11 cellular contexts compared by ENCODE assay signal in the genomic region with DNA sequence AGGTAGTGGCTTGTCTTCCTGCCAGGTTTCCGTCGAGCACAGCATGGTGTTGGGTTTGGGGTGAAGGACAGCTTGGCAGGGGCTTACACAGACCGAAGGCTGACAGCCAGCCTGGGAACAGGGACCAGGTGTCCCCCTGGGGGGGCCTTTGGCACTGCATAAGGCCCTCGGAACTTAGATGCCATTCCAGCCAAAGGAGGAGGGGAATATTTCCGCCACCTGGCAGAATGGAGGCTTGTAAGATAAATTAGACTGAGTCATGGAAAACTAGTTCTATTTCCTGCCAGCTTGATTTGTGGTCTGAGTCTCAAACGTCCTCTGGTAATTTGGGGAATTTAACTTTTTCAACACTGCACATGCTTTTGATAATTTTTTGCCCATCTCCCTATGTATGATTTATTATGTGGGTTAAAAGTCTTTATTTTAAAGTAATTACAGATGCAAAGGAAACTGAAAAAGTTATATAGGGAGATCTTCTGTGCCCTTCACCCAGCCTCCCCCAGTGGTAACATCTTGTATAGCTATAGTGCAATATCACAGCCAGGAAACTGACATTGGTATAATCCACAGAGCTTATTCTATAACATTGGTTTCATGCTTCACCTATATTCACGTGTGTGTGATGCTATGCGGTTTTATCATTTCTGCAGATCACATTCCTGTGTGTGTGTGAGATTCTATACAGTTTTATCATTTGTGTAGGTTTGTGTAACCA. TPM values are rescaled to one million over a fixed set of nuclear protein-coding genes. Genes with fewer than 3 reads are reported as not detected.
DNase-seq lines count a peak whose midpoint lies in the region; ATAC-seq and TF ChIP-seq lines count a peak whose summit lies in the region.
"Had no signal": no experiment of that assay in that cellular context is flagged by ENCODE, and none has a peak within 500 bp of the region (broad histone marks: within the 10 kb centered on the region; RNA-seq: fewer than 3 reads in every experiment).

No MANE protein-coding gene starts in this region.

- no peaks in the 10 kb centered on the region for H3K36me3 ChIP-seq in fibroblast of lung (ENCODE audit: control insufficient read depth, insufficient read depth, low read length)
- no peaks in the 10 kb centered on the region for H3K36me3 ChIP-seq in stomach smooth muscle (ENCODE audit: control insufficient read depth in 2 of 2, insufficient read depth in 2 of 2, low read length in 2 of 2)
- H3K36me3 ChIP-seq in esophagus muscularis mucosa, result no peaks in the 10 kb centered on the region

- peaks cover 3% of the 10 kb centered on the region for H3K27me3 ChIP-seq in fibroblast of lung (ENCODE audit: control insufficient read depth, insufficient read depth, low read length)
- H3K27me3 ChIP-seq in stomach smooth muscle (ENCODE audit: control insufficient read depth in 1 of 2, insufficient read depth in 2 of 2, low read length in 2 of 2), result no peaks in the 10 kb centered on the region
- no peaks in the 10 kb centered on the region for H3K27me3 ChIP-seq in esophagus muscularis mucosa

- H3K79me2 ChIP-seq in fibroblast of lung (ENCODE audit: control insufficient read depth, insufficient read depth, low read length), result no peaks in the 10 kb centered on the region

- POLR2A ChIA-PET in RWPE1 (lab: Yijun Ruan, JAX; ENCODE audit: low non-redundant PET) (interaction anchor here (0.7 kb wide), 1 partner anchor 173 kb away, joined by 4 read pairs; no protein-coding TSS in a partner anchor), HEK293T (lab: Yijun Ruan, JAX) (interaction anchor here (0.5 kb wide), 1 partner anchor 14 kb away, joined by 4 read pairs; no protein-coding TSS in a partner anchor)

- no peak overlapping the region for H3K4me2 ChIP-seq in fibroblast of lung (ENCODE audit: extremely low read depth, insufficient read depth, low read length)
- H3K4me2 ChIP-seq: A549 had no signal

- H3K9me3 ChIP-seq in fibroblast of lung (ENCODE audit: control insufficient read depth, insufficient read depth, low read depth, low read length) (no peaks in the 10 kb centered on the region), stomach smooth muscle (ENCODE audit: control insufficient read depth in 2 of 2, low read length in 2 of 2) (no peaks in the 10 kb centered on the region), esophagus muscularis mucosa (no peaks in the 10 kb centered on the region)
- H3K9me3 ChIP-seq: A549 had no signal

- H3K4me3 ChIP-seq in fibroblast of lung (replicated peaks in 1 of 4; ENCODE audit: control extremely low read depth in 1 of 4, insufficient read depth in 1 of 4, low read depth in 3 of 4, low read length in 4 of 4) (no peak overlapping the region), stomach smooth muscle (ENCODE audit: low read length in 2 of 2) (no peak overlapping the region), esophagus muscularis mucosa (no peak overlapping the region)
- H3K4me3 ChIP-seq: A549 had no signal

- no peak for TF ChIP-seq POLR2A in esophagus muscularis mucosa (IDR thresholded peaks at IDR 0.05; ENCODE audit: low read depth)

- intact Hi-C loops in esophagus muscularis mucosa (cut with DNase I), result no loop called here

- H3K27ac ChIP-seq in RWPE1 (peak overlapping the region; percentile 32; the same call in 1 of the 2 replicates), fibroblast of lung (ENCODE audit: insufficient read depth, low read length) (no peak overlapping the region), stomach smooth muscle (ENCODE audit: low read length) (peak overlapping the region; percentile 37), esophagus muscularis mucosa (replicated peaks in 1 of 4) (no peak overlapping the region)
- H3K27ac ChIP-seq: A549 had no signal

- no peaks in the 10 kb centered on the region for H3K4me1 ChIP-seq in fibroblast of lung (ENCODE audit: control insufficient read depth, extremely low read depth, insufficient read depth, low read length)
- H3K4me1 ChIP-seq in stomach smooth muscle (ENCODE audit: control insufficient read depth, insufficient read depth, low read length), result peaks cover 33% of the 10 kb centered on the region
- H3K4me1 ChIP-seq in esophagus muscularis mucosa, result peaks cover 0 to 10% (median 8%) of the 10 kb centered on the region in 4 donors
- H3K4me1 ChIP-seq: A549 had no signal

- no peak for TF ChIP-seq CTCF in RWPE1 (conservative IDR thresholded peaks at IDR 0.05; ENCODE audit: low read depth)
- TF ChIP-seq CTCF in fibroblast of lung (conservative IDR thresholded peaks at IDR 0.05 in 1 of 2, IDR thresholded peaks at IDR 0.05 in 1 of 2; ENCODE audit: low read depth in 1 of 2, low read length in 2 of 2), result no peak
- no peak for TF ChIP-seq CTCF in esophagus muscularis mucosa (IDR thresholded peaks at IDR 0.05)

- CTCF ChIA-PET in RWPE1 (lab: Yijun Ruan, JAX) (interaction anchor here (0.5 kb wide), 1 partner anchor 820 kb away, joined by 4 read pairs; no protein-coding TSS in a partner anchor), HEK293T (lab: Yijun Ruan, JAX) (interaction anchor here (0.7 to 1.0 kb wide), 3 partner anchors 11 to 553 kb away, joined by 3 to 4 read pairs (median 3); a partner anchor contains a TSS)

- no peak overlapping the region for H2AFZ ChIP-seq in fibroblast of lung (ENCODE audit: low read length)

- DNase-seq in NOMO-1 treated with DMSO at 0.1 percent for 48 hours (lab: John Stamatoyannopoulos, UW; ENCODE audit: unreplicated experiment) (peak; percentile 26), NOMO-1 treated with dmso at 0.1 percent for 144 hours (lab: John Stamatoyannopoulos, UW; ENCODE audit: unreplicated experiment) (no peak), RWPE1 (ENCODE audit: low spot score) (peak; percentile 28), fibroblast of lung (ENCODE audit: low read depth in 2 of 2) (peak; percentile 42 to 94), esophagus muscularis mucosa (ENCODE audit: extremely low spot score) (no peak), HEK293T (ENCODE audit: extremely low spot score) (no peak)
- DNase-seq: small intestine, T-helper 1 cell had no signal

- WGBS in esophagus muscularis mucosa, result 26% methylated on average over 8 of the region's 8 CpGs

- no peak for TF ChIP-seq EP300 in esophagus muscularis mucosa (IDR thresholded peaks at IDR 0.05)

- H3K9ac ChIP-seq in fibroblast of lung (ENCODE audit: insufficient read depth, low read length) (no peak overlapping the region), stomach smooth muscle (ENCODE audit: low read length in 2 of 2) (no peak overlapping the region)

- no peak for ATAC-seq in GM18511 (IDR thresholded peaks at IDR 0.05; ENCODE audit: unreplicated experiment)
- ATAC-seq: A549 had no signal

- no peaks in the 10 kb centered on the region for H4K20me1 ChIP-seq in fibroblast of lung (ENCODE audit: control insufficient read depth, extremely low read depth, insufficient read depth, low read length)

TF ChIP-seq in HEK293T, 16 proteins besides CTCF, POLR2A, EP300 and RAD21:
- TF ChIP-seq FOXM1 (IDR thresholded peaks at IDR 0.05; ENCODE audit: borderline replicate concordance) (no peak), SP1 (IDR thresholded peaks at IDR 0.05) (no peak), BHLHE40 (IDR thresholded peaks at IDR 0.05; ENCODE audit: borderline replicate concordance) (no peak), FOXK2 (IDR thresholded peaks at IDR 0.05) (no peak), ARNT (IDR thresholded peaks at IDR 0.05) (no peak), NFRKB (IDR thresholded peaks at IDR 0.05) (no peak)

RNA-seq across cellular contexts. Expression of a gene that starts 11.5 kb away (rescaled TPM):
- total RNA-seq in fibroblast of lung, result 6.1 and 6.7 TPM in 2 replicates
- 11.6 and 19.0 TPM in 2 replicates for polyA plus RNA-seq in fibroblast of lung
- 11.0 and 16.2 TPM in 2 replicates for polyA plus RNA-seq in fibroblast of lung (2012)
- polyA minus RNA-seq in fibroblast of lung (ENCODE audit: low replicate concordance), result 2.1 and 3.7 TPM in 2 replicates
- total RNA-seq in esophagus muscularis mucosa, result 10 to 100 TPM in 3 of 4 donors, 1 to 10 TPM in 1; 8.6 to 17.2 (median 11.4) TPM

Comparison
In these comparisons a context has a peak if more than half of its experiments do, and no peak if none do; other contexts are left out.
1. DNase-seq: peak in NOMO-1 treated with DMSO at 0.1 percent for 48 hours (single experiment), RWPE1 (single experiment) and fibroblast of lung (2 of 2); none in NOMO-1 treated with dmso at 0.1 percent for 144 hours (single experiment), esophagus muscularis mucosa (single experiment) and HEK293T (single experiment).
2. H3K27ac ChIP-seq: peak in RWPE1 (single experiment) and stomach smooth muscle (single experiment); none in fibroblast of lung (single experiment) and esophagus muscularis mucosa (0 of 4).